Comparison of ENCODE assay signal across 25 cellular contexts in genomic region chr17:75731086-75731715, GRCh38. TPM values are rescaled to one million over a fixed set of nuclear protein-coding genes. Genes with fewer than 3 reads are reported as not detected.
DNase-seq lines count a peak whose midpoint lies in the region; ATAC-seq and TF ChIP-seq lines count a peak whose summit lies in the region.
"Had no signal": no experiment of that assay in that cellular context is flagged by ENCODE, and none has a peak within 500 bp of the region (broad histone marks: within the 10 kb centered on the region; RNA-seq: fewer than 3 reads in every experiment).

No MANE protein-coding gene starts in this region.

- CTCF ChIA-PET in RWPE1 (lab: Yijun Ruan, JAX): interaction anchor here (0.9 to 1.7 kb wide), 3 partner anchors 16 to 51 kb away, joined by 3 to 7 read pairs (median 4); no protein-coding TSS in a partner anchor

- peaks cover 0 to 10% (median 0%) of the 10 kb centered on the region in 4 donors for H3K4me1 ChIP-seq in tibial nerve
- H3K4me1 ChIP-seq: Caco-2 had no signal

- H3K27ac ChIP-seq in RWPE1: peak overlapping the region; percentile 98
- H3K27ac ChIP-seq in tibial nerve: peak overlapping the region in 3 of 4 donors; percentile 7 to 50 (median 20)
- H3K27ac ChIP-seq: 22Rv1, C4-2B, KMS-11 had no signal

- H3K27me3 ChIP-seq in tibial nerve: no peaks in the 10 kb centered on the region

- TF ChIP-seq POLR2A in tibial nerve (IDR thresholded peaks at IDR 0.05): no peak

- no peak for TF ChIP-seq EP300 in tibial nerve (IDR thresholded peaks at IDR 0.05)

- TF ChIP-seq CTCF in RWPE1 (conservative IDR thresholded peaks at IDR 0.05; ENCODE audit: low read depth) (no peak), tibial nerve (IDR thresholded peaks at IDR 0.05) (no peak)

- H3K36me3 ChIP-seq in tibial nerve: peaks cover 5 to 93% (median 19%) of the 10 kb centered on the region in 3 donors

- intact Hi-C loops in left colon (cut with DNase I, micrococcal nuclease): no loop called here

- 84 to 85% methylated on average over 19 to 26 of the region's 26 CpGs for WGBS in tibial nerve, 2 donors

- POLR2A ChIA-PET in RWPE1 (lab: Yijun Ruan, JAX; ENCODE audit: low non-redundant PET): no interaction called here

- DNase-seq in DMS53 (lab: John Stamatoyannopoulos, UW) (peak; percentile 42), DMS53 treated with DMSO at 0.1 percent for 48 hours (lab: John Stamatoyannopoulos, UW; ENCODE audit: unreplicated experiment) (no peak), RWPE1 (ENCODE audit: low spot score) (no peak), left colon (no peak), tibial nerve (ENCODE audit: low spot score in 2 of 2) (no peak)
- DNase-seq: Caco-2; CD8-positive, alpha-beta T cell; DMS79 treated with DMSO at 0.1 percent for 48 hours; GF-D8; NCI-H1092; NCI-H1417 treated with DMSO at 0.1 percent for 48 hours; NCI-H1694 treated with DMSO at 0.1 percent for 48 hours; NCI-H2081; NCI-H2171; NCI-H226; NCI-H510A; NCI-H69; OCI-M1; SHP77 had no signal

- no peak overlapping the region for H3K4me3 ChIP-seq in tibial nerve

- H3K9me3 ChIP-seq in tibial nerve: no peaks in the 10 kb centered on the region
- H3K9me3 ChIP-seq: Caco-2 had no signal

- ATAC-seq in left colon (peak; percentile 3), GM21576 (IDR thresholded peaks at IDR 0.05; ENCODE audit: unreplicated experiment) (no peak), HG02938 (IDR thresholded peaks at IDR 0.05; ENCODE audit: unreplicated experiment) (no peak), GM18519 (IDR thresholded peaks at IDR 0.05; ENCODE audit: low FRiP score, unreplicated experiment) (no peak)
- ATAC-seq: CD8-positive, alpha-beta T cell had no signal

RNA-seq across cellular contexts. Expression of gene ITGB4, which starts 9.9 kb away (rescaled TPM):
- total RNA-seq in left colon: 100 to 1,000 TPM; 252 to 318 TPM
- total RNA-seq in tibial nerve: 100 to 1,000 TPM; 211 to 335 (median 233) TPM

RNA-seq across cellular contexts. Expression of gene GALK1, which starts 33.8 kb away (rescaled TPM):
- total RNA-seq in left colon: 10 to 100 TPM; 14.1 to 16.9 TPM
- 10 to 100 TPM; 54.5 to 57.5 (median 55.6) TPM for total RNA-seq in tibial nerve

RNA-seq across cellular contexts. Expression of gene UNK, which starts 53.4 kb away (rescaled TPM):
- total RNA-seq in left colon (10 to 100 TPM; 18.3 to 21.8 TPM), tibial nerve (10 to 100 TPM; 30.2 to 53.4 (median 36.2) TPM)
